8 cellular contexts compared by ENCODE assay signal in the genomic region with DNA sequence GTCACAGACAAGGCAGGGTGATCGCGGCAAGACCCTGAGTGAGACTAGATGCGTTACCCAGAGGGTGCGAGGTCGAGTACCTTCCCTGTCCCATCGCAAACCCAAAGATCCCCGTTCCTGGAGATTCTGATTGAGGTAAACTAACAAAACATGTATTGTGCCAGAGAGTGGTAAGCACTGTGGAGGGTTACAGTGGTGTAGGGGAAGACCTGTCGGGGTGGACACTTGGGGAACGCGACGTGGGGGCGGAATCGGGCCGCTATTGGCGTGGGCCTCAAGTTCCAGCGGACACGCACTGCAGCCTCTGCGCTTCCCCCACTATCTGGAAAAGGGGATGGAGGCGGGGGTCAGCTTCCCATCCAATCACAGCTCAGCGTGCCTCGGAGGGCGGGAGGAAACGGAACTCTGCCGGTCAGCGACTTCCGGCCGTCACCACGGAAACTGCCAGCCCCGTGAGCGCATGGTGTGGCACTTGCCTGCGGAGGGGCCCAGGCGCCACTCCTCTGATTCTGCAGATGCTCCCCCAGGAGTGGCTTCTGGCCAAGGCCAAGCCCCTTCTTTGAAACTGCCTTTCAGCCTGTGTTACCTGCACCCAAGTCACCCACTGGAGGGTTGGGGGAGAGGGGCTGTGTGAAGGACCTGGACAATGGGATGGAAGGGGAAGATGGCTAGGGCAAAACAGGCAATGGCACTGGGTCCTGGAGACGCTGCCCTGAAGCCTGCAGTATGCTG. TPM values are rescaled to one million over a fixed set of nuclear protein-coding genes. Genes with fewer than 3 reads are reported as not detected.
DNase-seq lines count a peak whose midpoint lies in the region; ATAC-seq and TF ChIP-seq lines count a peak whose summit lies in the region.

No MANE protein-coding gene starts in this region.

- H3K36me3 Mint-ChIP-seq in activated T-cell treated with anti-CD3 and anti-CD28 coated beads, Interleukin-2, amount 50 U/mL, for 4 hours (ENCODE audit: insufficient read depth) = peaks cover 15% of the 10 kb centered on the region
- H3K36me3 Mint-ChIP-seq in nephron progenitor cell (ENCODE audit: low read depth) = peaks cover 18% of the 10 kb centered on the region

- H3K4me1 Mint-ChIP-seq in activated T-cell treated with anti-CD3 and anti-CD28 coated beads, Interleukin-2, amount 50 U/mL, for 4 hours (ENCODE audit: low read depth) = peaks cover 66% of the 10 kb centered on the region
- peaks cover 65% of the 10 kb centered on the region for H3K4me1 Mint-ChIP-seq in nephron progenitor cell

- no peaks in the 10 kb centered on the region for H3K9me3 ChIP-seq in tibial artery

- peak; percentile 100 for DNase-seq in HuH-7.5 (ENCODE audit: low spot score)
- no peak for DNase-seq in activated T-cell treated with anti-CD3 and anti-CD28 coated beads, Interleukin-2, amount 50 U/mL, for 4 hours
- DNase-seq in fibroblast of the aortic adventitia (ENCODE audit: low read depth) = peak; percentile 90
- DNase-seq in nephron progenitor cell = peak; percentile 87
- DNase-seq in tibial artery = peak; percentile 93 to 97
- no peak for DNase-seq in SIG-M5 treated with dmso at 0.1 percent for 504 hours (lab: John Stamatoyannopoulos, UW; ENCODE audit: unreplicated experiment)

- peaks cover 0 to 67% (median 59%) of the 10 kb centered on the region in 4 donors for H3K4me1 ChIP-seq in tibial artery

- H3K4me3 ChIP-seq in fibroblast of the aortic adventitia (ENCODE audit: low read depth, low read length) (peak overlapping the region; percentile 75), tibial artery (peak overlapping the region; percentile 89 to 90)

- H3K4me3 Mint-ChIP-seq in activated T-cell treated with anti-CD3 and anti-CD28 coated beads, Interleukin-2, amount 50 U/mL, for 4 hours = peak overlapping the region; percentile 98
- H3K4me3 Mint-ChIP-seq in nephron progenitor cell = peak overlapping the region; percentile 99

- peak overlapping the region; percentile 99 to 100 for H3K27ac ChIP-seq in tibial artery

- H3K36me3 ChIP-seq in tibial artery = peaks cover 11 to 17% (median 17%) of the 10 kb centered on the region in 3 donors

- H3K27me3 Mint-ChIP-seq in activated T-cell treated with anti-CD3 and anti-CD28 coated beads, Interleukin-2, amount 50 U/mL, for 4 hours (ENCODE audit: low read depth) = no peaks in the 10 kb centered on the region
- H3K27me3 Mint-ChIP-seq in nephron progenitor cell (ENCODE audit: low read depth, poor library complexity) = peaks cover 10% of the 10 kb centered on the region

- intact Hi-C loops in tibial artery (cut with DNase I; ENCODE audit: low total_unique reads) = no loop called here

- ATAC-seq in GM18517 (IDR thresholded peaks at IDR 0.05; ENCODE audit: unreplicated experiment) (peak; percentile 17), GM21737 (IDR thresholded peaks at IDR 0.05; ENCODE audit: unreplicated experiment) (no peak)
- ATAC-seq in activated T-cell treated with anti-CD3 and anti-CD28 coated beads, Interleukin-2, amount 50 U/mL, for 4 hours = peak in 1 of 2 donors; percentile 6

- no peaks in the 10 kb centered on the region for H3K9me3 Mint-ChIP-seq in activated T-cell treated with anti-CD3 and anti-CD28 coated beads, Interleukin-2, amount 50 U/mL, for 4 hours
- no peaks in the 10 kb centered on the region for H3K9me3 Mint-ChIP-seq in nephron progenitor cell

- no peaks in the 10 kb centered on the region for H3K27me3 ChIP-seq in tibial artery

- TF ChIP-seq CTCF in fibroblast of the aortic adventitia (IDR thresholded peaks at IDR 0.05; ENCODE audit: insufficient read depth, low read length) (no peak), nephron progenitor cell (IDR thresholded peaks at IDR 0.05) (no peak), tibial artery (IDR thresholded peaks at IDR 0.05) (no peak)

- peak overlapping the region; percentile 100 for H3K27ac Mint-ChIP-seq in nephron progenitor cell

RNA-seq across cellular contexts. Expression of a gene that starts 1.0 kb away (rescaled TPM):
- total RNA-seq in activated T-cell treated with anti-CD3 and anti-CD28 coated beads, Interleukin-2, amount 50 U/mL, for 4 hours = 100 to 1,000 TPM; 138 to 155 (median 153) TPM
- 36.8 and 55.1 TPM in 2 replicates for total RNA-seq in fibroblast of the aortic adventitia (ENCODE audit: low replicate concordance)

RNA-seq across cellular contexts. Expression of a gene that starts 4.5 kb away (rescaled TPM):
- 100 to 1,000 TPM; 117 to 128 (median 119) TPM for total RNA-seq in activated T-cell treated with anti-CD3 and anti-CD28 coated beads, Interleukin-2, amount 50 U/mL, for 4 hours
- total RNA-seq in fibroblast of the aortic adventitia (ENCODE audit: low replicate concordance) = 109 and 239 TPM in 2 replicates

RNA-seq across cellular contexts. Expression of a gene that starts 13.7 kb away (rescaled TPM):
- 10 to 100 TPM; 12.4 to 16.9 (median 12.7) TPM for total RNA-seq in activated T-cell treated with anti-CD3 and anti-CD28 coated beads, Interleukin-2, amount 50 U/mL, for 4 hours
- 15.5 and 21.1 TPM in 2 replicates for total RNA-seq in fibroblast of the aortic adventitia (ENCODE audit: low replicate concordance)

RNA-seq across cellular contexts. Expression of a gene that starts 15.6 kb away (rescaled TPM):
- total RNA-seq in activated T-cell treated with anti-CD3 and anti-CD28 coated beads, Interleukin-2, amount 50 U/mL, for 4 hours = 100 to 1,000 TPM; 850 to 963 (median 920) TPM
- 233 and 474 TPM in 2 replicates for total RNA-seq in fibroblast of the aortic adventitia (ENCODE audit: low replicate concordance)

RNA-seq across cellular contexts. Expression of a gene that starts 39.8 kb away (rescaled TPM):
- 10 to 100 TPM; 15.4 to 16.7 (median 16.1) TPM for total RNA-seq in activated T-cell treated with anti-CD3 and anti-CD28 coated beads, Interleukin-2, amount 50 U/mL, for 4 hours
- total RNA-seq in fibroblast of the aortic adventitia (ENCODE audit: low replicate concordance) = 9.2 and 9.9 TPM in 2 replicates

Comparison
In these comparisons a context has a peak if more than half of its experiments do, and no peak if none do; other contexts are left out.
1. DNase-seq: peak in HuH-7.5 (single experiment), fibroblast of the aortic adventitia (single experiment), nephron progenitor cell (single experiment) and tibial artery (2 of 2); none in activated T-cell treated with anti-CD3 and anti-CD28 coated beads, Interleukin-2, amount 50 U/mL, for 4 hours (single experiment) and SIG-M5 treated with dmso at 0.1 percent for 504 hours (single experiment).